ENCODE assay signal across 1 cellular context in the genomic region with DNA sequence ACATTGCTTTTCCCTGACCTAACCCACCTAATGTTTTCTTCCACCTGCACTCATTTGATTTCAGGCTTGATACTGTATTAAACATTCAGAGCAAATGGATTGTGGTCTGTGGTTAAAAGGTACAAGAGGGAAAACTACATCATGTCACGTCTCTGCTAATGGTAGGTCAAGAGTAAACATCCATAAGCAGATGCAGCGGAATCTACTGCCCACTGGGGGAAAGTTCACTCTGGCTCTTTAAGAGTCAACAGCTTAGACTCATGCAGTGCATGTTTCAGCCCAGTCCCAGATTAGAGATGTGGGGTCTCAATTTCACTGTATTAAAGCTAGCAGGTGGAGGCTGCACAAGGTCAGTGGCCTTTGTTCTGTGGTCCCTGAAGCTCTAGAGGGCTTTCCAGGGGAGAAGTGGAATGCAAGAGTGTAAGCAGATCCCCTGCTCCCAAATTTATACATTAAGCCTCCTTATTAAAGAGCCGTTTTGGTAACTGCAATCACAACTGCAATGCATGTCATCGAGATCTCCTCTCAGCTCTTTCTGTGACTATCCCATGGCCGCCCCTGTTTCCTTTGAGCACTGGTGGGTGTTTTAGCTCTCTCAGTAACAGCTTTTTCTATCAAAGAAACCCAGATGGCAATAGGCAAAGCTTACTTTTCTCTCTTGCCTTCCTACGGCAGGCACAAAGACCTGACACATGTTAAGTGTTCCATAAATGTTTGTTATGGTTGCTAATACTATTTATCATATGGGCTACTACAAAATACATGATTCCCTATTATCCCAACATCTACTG.
TF ChIP-seq lines count a peak whose summit lies in the region.

No MANE protein-coding gene starts in this region.

TF ChIP-seq in GM23338, 12 proteins besides CTCF, POLR2A, EP300 and RAD21:
- TF ChIP-seq, protein P1, sequence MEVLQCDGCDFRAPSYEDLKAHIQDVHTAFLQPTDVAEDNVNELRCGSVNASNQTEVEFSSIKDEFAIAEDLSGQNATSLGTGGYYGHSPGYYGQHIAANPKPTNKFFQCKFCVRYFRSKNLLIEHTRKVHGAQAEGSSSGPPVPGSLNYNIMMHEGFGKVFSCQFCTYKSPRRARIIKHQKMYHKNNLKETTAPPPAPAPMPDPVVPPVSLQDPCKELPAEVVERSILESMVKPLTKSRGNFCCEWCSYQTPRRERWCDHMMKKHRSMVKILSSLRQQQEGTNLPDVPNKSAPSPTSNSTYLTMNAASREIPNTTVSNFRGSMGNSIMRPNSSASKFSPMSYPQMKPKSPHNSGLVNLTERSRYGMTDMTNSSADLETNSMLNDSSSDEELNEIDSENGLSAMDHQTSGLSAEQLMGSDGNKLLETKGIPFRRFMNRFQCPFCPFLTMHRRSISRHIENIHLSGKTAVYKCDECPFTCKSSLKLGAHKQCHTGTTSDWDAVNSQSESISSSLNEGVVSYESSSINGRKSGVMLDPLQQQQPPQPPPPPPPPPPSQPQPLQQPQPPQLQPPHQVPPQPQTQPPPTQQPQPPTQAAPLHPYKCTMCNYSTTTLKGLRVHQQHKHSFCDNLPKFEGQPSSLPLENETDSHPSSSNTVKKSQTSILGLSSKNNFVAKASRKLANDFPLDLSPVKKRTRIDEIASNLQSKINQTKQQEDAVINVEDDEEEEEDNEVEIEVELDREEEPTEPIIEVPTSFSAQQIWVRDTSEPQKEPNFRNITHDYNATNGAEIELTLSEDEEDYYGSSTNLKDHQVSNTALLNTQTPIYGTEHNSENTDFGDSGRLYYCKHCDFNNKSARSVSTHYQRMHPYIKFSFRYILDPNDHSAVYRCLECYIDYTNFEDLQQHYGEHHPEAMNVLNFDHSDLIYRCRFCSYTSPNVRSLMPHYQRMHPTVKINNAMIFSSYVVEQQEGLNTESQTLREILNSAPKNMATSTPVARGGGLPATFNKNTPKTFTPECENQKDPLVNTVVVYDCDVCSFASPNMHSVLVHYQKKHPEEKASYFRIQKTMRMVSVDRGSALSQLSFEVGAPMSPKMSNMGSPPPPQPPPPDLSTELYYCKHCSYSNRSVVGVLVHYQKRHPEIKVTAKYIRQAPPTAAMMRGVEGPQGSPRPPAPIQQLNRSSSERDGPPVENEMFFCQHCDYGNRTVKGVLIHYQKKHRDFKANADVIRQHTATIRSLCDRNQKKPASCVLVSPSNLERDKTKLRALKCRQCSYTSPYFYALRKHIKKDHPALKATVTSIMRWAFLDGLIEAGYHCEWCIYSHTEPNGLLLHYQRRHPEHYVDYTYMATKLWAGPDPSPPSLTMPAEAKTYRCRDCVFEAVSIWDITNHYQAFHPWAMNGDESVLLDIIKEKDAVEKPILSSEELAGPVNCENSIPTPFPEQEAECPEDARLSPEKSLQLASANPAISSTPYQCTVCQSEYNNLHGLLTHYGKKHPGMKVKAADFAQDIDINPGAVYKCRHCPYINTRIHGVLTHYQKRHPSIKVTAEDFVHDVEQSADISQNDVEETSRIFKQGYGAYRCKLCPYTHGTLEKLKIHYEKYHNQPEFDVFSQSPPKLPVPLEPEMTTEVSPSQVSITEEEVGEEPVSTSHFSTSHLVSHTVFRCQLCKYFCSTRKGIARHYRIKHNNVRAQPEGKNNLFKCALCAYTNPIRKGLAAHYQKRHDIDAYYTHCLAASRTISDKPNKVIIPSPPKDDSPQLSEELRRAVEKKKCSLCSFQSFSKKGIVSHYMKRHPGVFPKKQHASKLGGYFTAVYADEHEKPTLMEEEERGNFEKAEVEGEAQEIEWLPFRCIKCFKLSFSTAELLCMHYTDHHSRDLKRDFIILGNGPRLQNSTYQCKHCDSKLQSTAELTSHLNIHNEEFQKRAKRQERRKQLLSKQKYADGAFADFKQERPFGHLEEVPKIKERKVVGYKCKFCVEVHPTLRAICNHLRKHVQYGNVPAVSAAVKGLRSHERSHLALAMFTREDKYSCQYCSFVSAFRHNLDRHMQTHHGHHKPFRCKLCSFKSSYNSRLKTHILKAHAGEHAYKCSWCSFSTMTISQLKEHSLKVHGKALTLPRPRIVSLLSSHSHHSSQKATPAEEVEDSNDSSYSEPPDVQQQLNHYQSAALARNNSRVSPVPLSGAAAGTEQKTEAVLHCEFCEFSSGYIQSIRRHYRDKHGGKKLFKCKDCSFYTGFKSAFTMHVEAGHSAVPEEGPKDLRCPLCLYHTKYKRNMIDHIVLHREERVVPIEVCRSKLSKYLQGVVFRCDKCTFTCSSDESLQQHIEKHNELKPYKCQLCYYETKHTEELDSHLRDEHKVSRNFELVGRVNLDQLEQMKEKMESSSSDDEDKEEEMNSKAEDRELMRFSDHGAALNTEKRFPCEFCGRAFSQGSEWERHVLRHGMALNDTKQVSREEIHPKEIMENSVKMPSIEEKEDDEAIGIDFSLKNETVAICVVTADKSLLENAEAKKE (CRISPR knock-in tag; IDR thresholded peaks at IDR 0.05) = no peak
- TF ChIP-seq CREB1 (CRISPR knock-in tag; IDR thresholded peaks at IDR 0.05; ENCODE audit: low read depth) (no peak), ZNF331 (CRISPR knock-in tag; IDR thresholded peaks at IDR 0.05; ENCODE audit: low read depth) (no peak), STAT1 (IDR thresholded peaks at IDR 0.05; ENCODE audit: unreplicated experiment) (no peak), POLR2AphosphoS5 (IDR thresholded peaks at IDR 0.05; ENCODE audit: low read depth) (no peak), ZNF114 (CRISPR knock-in tag; IDR thresholded peaks at IDR 0.05) (no peak), JUNB (IDR thresholded peaks at IDR 0.05; ENCODE audit: unreplicated experiment) (no peak), NANOG (IDR thresholded peaks at IDR 0.05; ENCODE audit: borderline replicate concordance) (no peak), EZH2 (IDR thresholded peaks at IDR 0.05; ENCODE audit: low read depth, unreplicated experiment) (no peak), EZH2phosphoT487 (IDR thresholded peaks at IDR 0.05; ENCODE audit: unreplicated experiment) (no peak)
- TF ChIP-seq, protein P2, sequence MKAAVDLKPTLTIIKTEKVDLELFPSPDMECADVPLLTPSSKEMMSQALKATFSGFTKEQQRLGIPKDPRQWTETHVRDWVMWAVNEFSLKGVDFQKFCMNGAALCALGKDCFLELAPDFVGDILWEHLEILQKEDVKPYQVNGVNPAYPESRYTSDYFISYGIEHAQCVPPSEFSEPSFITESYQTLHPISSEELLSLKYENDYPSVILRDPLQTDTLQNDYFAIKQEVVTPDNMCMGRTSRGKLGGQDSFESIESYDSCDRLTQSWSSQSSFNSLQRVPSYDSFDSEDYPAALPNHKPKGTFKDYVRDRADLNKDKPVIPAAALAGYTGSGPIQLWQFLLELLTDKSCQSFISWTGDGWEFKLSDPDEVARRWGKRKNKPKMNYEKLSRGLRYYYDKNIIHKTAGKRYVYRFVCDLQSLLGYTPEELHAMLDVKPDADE (IDR thresholded peaks at IDR 0.05) = no peak
- TF ChIP-seq, protein P3, sequence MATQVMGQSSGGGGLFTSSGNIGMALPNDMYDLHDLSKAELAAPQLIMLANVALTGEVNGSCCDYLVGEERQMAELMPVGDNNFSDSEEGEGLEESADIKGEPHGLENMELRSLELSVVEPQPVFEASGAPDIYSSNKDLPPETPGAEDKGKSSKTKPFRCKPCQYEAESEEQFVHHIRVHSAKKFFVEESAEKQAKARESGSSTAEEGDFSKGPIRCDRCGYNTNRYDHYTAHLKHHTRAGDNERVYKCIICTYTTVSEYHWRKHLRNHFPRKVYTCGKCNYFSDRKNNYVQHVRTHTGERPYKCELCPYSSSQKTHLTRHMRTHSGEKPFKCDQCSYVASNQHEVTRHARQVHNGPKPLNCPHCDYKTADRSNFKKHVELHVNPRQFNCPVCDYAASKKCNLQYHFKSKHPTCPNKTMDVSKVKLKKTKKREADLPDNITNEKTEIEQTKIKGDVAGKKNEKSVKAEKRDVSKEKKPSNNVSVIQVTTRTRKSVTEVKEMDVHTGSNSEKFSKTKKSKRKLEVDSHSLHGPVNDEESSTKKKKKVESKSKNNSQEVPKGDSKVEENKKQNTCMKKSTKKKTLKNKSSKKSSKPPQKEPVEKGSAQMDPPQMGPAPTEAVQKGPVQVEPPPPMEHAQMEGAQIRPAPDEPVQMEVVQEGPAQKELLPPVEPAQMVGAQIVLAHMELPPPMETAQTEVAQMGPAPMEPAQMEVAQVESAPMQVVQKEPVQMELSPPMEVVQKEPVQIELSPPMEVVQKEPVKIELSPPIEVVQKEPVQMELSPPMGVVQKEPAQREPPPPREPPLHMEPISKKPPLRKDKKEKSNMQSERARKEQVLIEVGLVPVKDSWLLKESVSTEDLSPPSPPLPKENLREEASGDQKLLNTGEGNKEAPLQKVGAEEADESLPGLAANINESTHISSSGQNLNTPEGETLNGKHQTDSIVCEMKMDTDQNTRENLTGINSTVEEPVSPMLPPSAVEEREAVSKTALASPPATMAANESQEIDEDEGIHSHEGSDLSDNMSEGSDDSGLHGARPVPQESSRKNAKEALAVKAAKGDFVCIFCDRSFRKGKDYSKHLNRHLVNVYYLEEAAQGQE (IDR thresholded peaks at IDR 0.05; ENCODE audit: unreplicated experiment) = no peak
TF ChIP-seq in GM23338: peak in this region for 0.
